Comparison of ENCODE assay signal across 1 cellular context in genomic region chr1:81155131-81155530, GRCh38.
TF ChIP-seq lines count a peak whose summit lies in the region.

No MANE protein-coding gene starts in this region.

TF ChIP-seq in GM23338, 12 proteins besides CTCF, POLR2A, EP300 and RAD21 (continued from another document):
- TF ChIP-seq REST (IDR thresholded peaks at IDR 0.05; ENCODE audit: unreplicated experiment) (no peak), NANOG (IDR thresholded peaks at IDR 0.05; ENCODE audit: borderline replicate concordance) (no peak), STAT1 (IDR thresholded peaks at IDR 0.05; ENCODE audit: unreplicated experiment) (no peak), ZNF462 (CRISPR knock-in tag; IDR thresholded peaks at IDR 0.05) (no peak), ZNF114 (CRISPR knock-in tag; IDR thresholded peaks at IDR 0.05) (no peak), ZNF331 (CRISPR knock-in tag; IDR thresholded peaks at IDR 0.05; ENCODE audit: low read depth) (no peak), EZH2 (IDR thresholded peaks at IDR 0.05; ENCODE audit: low read depth, unreplicated experiment) (no peak)
